1 cellular context compared by ENCODE assay signal in genomic region chr2:200377143-200377773, GRCh38.
TF ChIP-seq lines count a peak whose summit lies in the region.

No MANE protein-coding gene starts in this region.

TF ChIP-seq in IMR-90, 13 proteins besides CTCF, POLR2A, EP300 and RAD21:
- no peak for TF ChIP-seq RFX5 (IDR thresholded peaks at IDR 0.05; ENCODE audit: low read depth, low read length)
- TF ChIP-seq, protein P1, sequence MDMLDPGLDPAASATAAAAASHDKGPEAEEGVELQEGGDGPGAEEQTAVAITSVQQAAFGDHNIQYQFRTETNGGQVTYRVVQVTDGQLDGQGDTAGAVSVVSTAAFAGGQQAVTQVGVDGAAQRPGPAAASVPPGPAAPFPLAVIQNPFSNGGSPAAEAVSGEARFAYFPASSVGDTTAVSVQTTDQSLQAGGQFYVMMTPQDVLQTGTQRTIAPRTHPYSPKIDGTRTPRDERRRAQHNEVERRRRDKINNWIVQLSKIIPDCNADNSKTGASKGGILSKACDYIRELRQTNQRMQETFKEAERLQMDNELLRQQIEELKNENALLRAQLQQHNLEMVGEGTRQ (IDR thresholded peaks at IDR 0.05; ENCODE audit: low read depth, low read length) = no peak
- TF ChIP-seq MXI1 (IDR thresholded peaks at IDR 0.05; ENCODE audit: borderline replicate concordance, low read depth, low read length) = no peak
TF ChIP-seq in IMR-90: peak in this region for 0.
